In genomic region chr7:12674861-12675260, GRCh38 we compare ENCODE assay signal across 8 cellular contexts. TPM values are rescaled to one million over a fixed set of nuclear protein-coding genes. Genes with fewer than 3 reads are reported as not detected.
DNase-seq lines count a peak whose midpoint lies in the region; ATAC-seq, FAIRE-seq and TF ChIP-seq lines count a peak whose summit lies in the region.

No MANE protein-coding gene starts in this region.

- no peak overlapping the region for H4K12ac ChIP-seq in trophoblast cell (ENCODE audit: low read depth, low read length)

- no peaks in the 10 kb centered on the region for H3K79me2 ChIP-seq in H1 (ENCODE audit: control insufficient read depth in 1 of 2, insufficient read depth in 2 of 2, low read length in 2 of 2)
- H3K79me2 ChIP-seq in trophoblast cell (ENCODE audit: control insufficient read depth, insufficient read depth, low read length, poor library complexity), result no peaks in the 10 kb centered on the region

- H3K27me3 ChIP-seq in RWPE2 (ENCODE audit: insufficient read depth, poor library complexity, severe bottlenecking) (no peaks in the 10 kb centered on the region), H1 (replicated peaks in 1 of 4; ENCODE audit: control insufficient read depth in 3 of 4, extremely low read depth in 1 of 4, insufficient read depth in 3 of 4, low read length in 3 of 4) (no peaks in the 10 kb centered on the region), trophoblast cell (ENCODE audit: insufficient read depth, low read length) (no peaks in the 10 kb centered on the region)

- TF ChIP-seq RAD21 in H1 (IDR thresholded peaks at IDR 0.05 in 1 of 2, conservative IDR thresholded peaks at IDR 0.05 in 1 of 2; ENCODE audit: low read depth in 2 of 2, low read length in 2 of 2), result peak; percentile 79 to 85

- no peak overlapping the region for H3K4ac ChIP-seq in H1 (replicated peaks; ENCODE audit: insufficient read length, low read depth, low read length)
- H3K4ac ChIP-seq in trophoblast cell (ENCODE audit: low read depth, low read length), result no peak overlapping the region

- WGBS in H1 (ENCODE audit: extremely low coverage in 1 of 2, insufficient coverage in 1 of 2, insufficient read length in 1 of 2, insufficient replicate concordance in 2 of 2, low coverage in 1 of 2, low lambda C conversion rate in 2 of 2, missing lambda C conversion rate in 1 of 2), 2 experiments, result 71% methylated on average over 4 of the region's 4 CpGs; no CpG with 5 or more reads in 1 of the 2 experiments
- WGBS in trophoblast cell (ENCODE audit: extremely low coverage, insufficient coverage, insufficient read length), result no CpG with 5 or more reads among the region's 4 CpGs

- H3K23ac ChIP-seq in H1 (ENCODE audit: insufficient read length), result no peak overlapping the region
- H3K23ac ChIP-seq in trophoblast cell (ENCODE audit: low read length), result no peak overlapping the region

- no peaks in the 10 kb centered on the region for H3K27me3 Mint-ChIP-seq in activated naive CD4-positive, alpha-beta T cell treated with anti-CD3 and anti-CD28 coated beads for 36 hours (ENCODE audit: low read depth)

- H3K9ac ChIP-seq in H1 (replicated peaks in 1 of 4; ENCODE audit: extremely low read depth in 1 of 4, low read depth in 3 of 4, low read length in 3 of 4) (no peak overlapping the region), trophoblast cell (ENCODE audit: low read length) (no peak overlapping the region)

- peak overlapping the region; percentile 49 for H3K27ac ChIP-seq in RWPE2 (ENCODE audit: poor library complexity, severe bottlenecking)
- no peak overlapping the region for H3K27ac ChIP-seq in H1 (ENCODE audit: low read depth, low read length)
- H3K27ac ChIP-seq in trophoblast cell (ENCODE audit: low read depth, low read length), result no peak overlapping the region

- H2BK15ac ChIP-seq in H1 (ENCODE audit: low read length), result no peak overlapping the region

- ATAC-seq in HG02885 (IDR thresholded peaks at IDR 0.05; ENCODE audit: poor library complexity, unreplicated experiment), result peak; percentile 82
- ATAC-seq in RWPE2 (ENCODE audit: low read depth), result no peak

- peaks cover 15% of the 10 kb centered on the region for H3K4me1 ChIP-seq in RWPE2 (ENCODE audit: insufficient read depth, poor library complexity, severe bottlenecking)
- no peaks in the 10 kb centered on the region for H3K4me1 ChIP-seq in H1 (replicated peaks in 1 of 4; ENCODE audit: control insufficient read depth in 3 of 4, insufficient read depth in 4 of 4, low read length in 3 of 4)
- H3K4me1 ChIP-seq in trophoblast cell (ENCODE audit: control insufficient read depth in 1 of 2, insufficient read depth in 2 of 2, low read length in 2 of 2), result no peaks in the 10 kb centered on the region

- no peak for TF ChIP-seq POLR2A in H1 (IDR thresholded peaks at IDR 0.05; ENCODE audit: control extremely low read depth in 1 of 2, low read depth in 2 of 2, low read length in 2 of 2)

- H2BK5ac ChIP-seq in H1 (ENCODE audit: low read depth, low read length) (no peak overlapping the region), trophoblast cell (ENCODE audit: low read depth, low read length, poor library complexity) (no peak overlapping the region)

- H3K9me3 Mint-ChIP-seq in activated naive CD4-positive, alpha-beta T cell treated with anti-CD3 and anti-CD28 coated beads for 36 hours, result no peaks in the 10 kb centered on the region

- H2BK20ac ChIP-seq in H1 (ENCODE audit: low read length), result no peak overlapping the region

- no peak overlapping the region for H3K4me3 ChIP-seq in RWPE2 (ENCODE audit: severe bottlenecking)
- H3K4me3 ChIP-seq in H1 (ENCODE audit: extremely low read depth in 1 of 4, insufficient read depth in 2 of 4, low read depth in 3 of 4, low read length in 4 of 4), result no peak overlapping the region
- H3K4me3 ChIP-seq in trophoblast cell (ENCODE audit: low read depth, low read length), result no peak overlapping the region

- no peak overlapping the region for H3K4me2 ChIP-seq in H1 (ENCODE audit: insufficient read depth in 1 of 2, low read depth in 2 of 2, low read length in 2 of 2)
- H3K4me2 ChIP-seq in trophoblast cell (ENCODE audit: low read length), result no peak overlapping the region

- POLR2A ChIA-PET in H1 (lab: Charles Lee; ENCODE audit: partially characterized antibody), result interaction anchor here (0.6 to 1.5 kb wide), 2 partner anchors 10 to 68 kb away, joined by 3 read pairs; no protein-coding TSS in a partner anchor

- TF ChIP-seq EP300 in H1 (IDR thresholded peaks at IDR 0.05; ENCODE audit: borderline replicate concordance in 1 of 2, low read depth in 2 of 2, low read length in 2 of 2), result no peak

- peaks cover 3% of the 10 kb centered on the region for H3K9me3 ChIP-seq in RWPE2 (ENCODE audit: severe bottlenecking)
- peaks cover 3 to 7% of the 10 kb centered on the region in 2 experiments for H3K9me3 ChIP-seq in H1 (ENCODE audit: insufficient read depth in 2 of 2, low read depth in 1 of 2, low read length in 1 of 2)
- H3K9me3 ChIP-seq in trophoblast cell (ENCODE audit: insufficient read depth, low read depth, low read length), result peaks cover 4% of the 10 kb centered on the region

- H4K91ac ChIP-seq in H1 (replicated peaks; ENCODE audit: insufficient read length, low read length) (no peak overlapping the region), trophoblast cell (ENCODE audit: low read depth, low read length) (no peak overlapping the region)

- H3K56ac ChIP-seq in H1 (replicated peaks; ENCODE audit: insufficient read length, low read depth, low read length), result no peak overlapping the region

- H3K79me1 ChIP-seq in H1 (ENCODE audit: low read depth, low read length) (no peaks in the 10 kb centered on the region), trophoblast cell (ENCODE audit: low read length) (no peaks in the 10 kb centered on the region)

- H3K36me3 ChIP-seq in RWPE2 (ENCODE audit: low read depth) (no peaks in the 10 kb centered on the region), H1 (ENCODE audit: control insufficient read depth in 2 of 4, insufficient read depth in 4 of 4, low read length in 3 of 4) (no peaks in the 10 kb centered on the region), trophoblast cell (ENCODE audit: control insufficient read depth in 1 of 2, insufficient read depth in 2 of 2, low read length in 2 of 2) (no peaks in the 10 kb centered on the region)

- H3K18ac ChIP-seq in H1 (ENCODE audit: extremely low read depth, low read length) (no peak overlapping the region), trophoblast cell (ENCODE audit: low read length) (no peak overlapping the region)

- H4K20me1 ChIP-seq in H1 (replicated peaks in 1 of 2; ENCODE audit: control insufficient read depth in 1 of 2, insufficient read depth in 2 of 2, low read length in 2 of 2), result no peaks in the 10 kb centered on the region

- no peak overlapping the region for H4K8ac ChIP-seq in H1 (ENCODE audit: extremely low read depth, insufficient read depth, low read length)
- no peak overlapping the region for H4K8ac ChIP-seq in trophoblast cell (ENCODE audit: low read depth, low read length)

- H4K5ac ChIP-seq in H1 (ENCODE audit: insufficient read length, low read depth, low read length), result no peak overlapping the region

- H3K36me3 Mint-ChIP-seq in activated naive CD4-positive, alpha-beta T cell treated with anti-CD3 and anti-CD28 coated beads for 36 hours (ENCODE audit: low read depth), result no peaks in the 10 kb centered on the region

- peaks cover 2% of the 10 kb centered on the region; the same call in 1 of the 2 replicates for H3K23me2 ChIP-seq in H1 (ENCODE audit: low read depth, low read length)

- peaks cover 8% of the 10 kb centered on the region for H3K4me1 Mint-ChIP-seq in activated naive CD4-positive, alpha-beta T cell treated with anti-CD3 and anti-CD28 coated beads for 36 hours (ENCODE audit: low read depth)

- H2BK12ac ChIP-seq in H1 (ENCODE audit: low read depth, low read length), result no peak overlapping the region
- no peak overlapping the region for H2BK12ac ChIP-seq in trophoblast cell (ENCODE audit: low read length)

- intact Hi-C loops in activated naive CD4-positive, alpha-beta T cell treated with anti-CD3 and anti-CD28 coated beads for 36 hours (cut with micrococcal nuclease), result no loop called here
- intact Hi-C loops in head of caudate nucleus (cut with DNase I), result no loop called here

- CTCF ChIA-PET in activated naive CD4-positive, alpha-beta T cell treated with anti-CD3 and anti-CD28 coated beads for 36 hours (lab: Charles Lee), result interaction anchor here (0.6 to 1.5 kb wide), 7 partner anchors 10 to 582 kb away, joined by 3 to 4 read pairs (median 3); no protein-coding TSS in a partner anchor
- CTCF ChIA-PET in H1 (lab: Charles Lee; ENCODE audit: partially characterized antibody), result interaction anchor here (0.5 to 2.8 kb wide), 34 partner anchors 8 to 707 kb away, joined by 3 to 19 read pairs (median 4); partner anchors contain the start of gene ARL4A

- no peak overlapping the region for H2BK120ac ChIP-seq in H1 (replicated peaks; ENCODE audit: low read depth, low read length)
- no peak overlapping the region for H2BK120ac ChIP-seq in trophoblast cell (ENCODE audit: insufficient read depth, low read length, poor library complexity)

- peak; percentile 77 for FAIRE-seq in H1 (lab: Jason Lieb, UNC)

- H2AK5ac ChIP-seq in H1 (ENCODE audit: low read depth, low read length), result no peak overlapping the region
- H2AK5ac ChIP-seq in trophoblast cell (ENCODE audit: low read length), result no peak overlapping the region

- DNase-seq in activated naive CD4-positive, alpha-beta T cell treated with anti-CD3 and anti-CD28 coated beads for 36 hours, result peak; percentile 65
- no peak for DNase-seq in activated naive CD4-positive, alpha-beta T cell treated with anti-CD3 and anti-CD28 coated beads, Interleukin-2, amount 50 U/mL, for 16 hours
- no peak for DNase-seq in RWPE2 (ENCODE audit: low spot score)
- peak in 1 of 2 experiments; percentile 53 for DNase-seq in H1 (ENCODE audit: low read depth in 1 of 2, low spot score in 2 of 2)
- peak; percentile 70 to 73 for DNase-seq in trophoblast cell
- DNase-seq in head of caudate nucleus, result no peak
- no peak for DNase-seq in NCI-H1105 treated with DMSO at 0.1 percent for 48 hours (lab: John Stamatoyannopoulos, UW)

- no peak overlapping the region for H3K27ac Mint-ChIP-seq in activated naive CD4-positive, alpha-beta T cell treated with anti-CD3 and anti-CD28 coated beads for 36 hours

- H3K14ac ChIP-seq in H1 (ENCODE audit: insufficient read length) (no peak overlapping the region), trophoblast cell (ENCODE audit: low read length) (no peak overlapping the region)

- TF ChIP-seq CTCF in RWPE2 (IDR thresholded peaks at IDR 0.05; ENCODE audit: poor library complexity, severe bottlenecking), result peak; percentile 24
- TF ChIP-seq CTCF in H1 (IDR thresholded peaks at IDR 0.05; ENCODE audit: control extremely low read depth in 1 of 3, insufficient read depth in 1 of 3, low read depth in 1 of 3, low read length in 3 of 3), result peak in 2 of 3 experiments; percentile 59 to 73; a peak in 3 of 4 replicates

- no peak overlapping the region for H3K4me3 Mint-ChIP-seq in activated naive CD4-positive, alpha-beta T cell treated with anti-CD3 and anti-CD28 coated beads for 36 hours

- H2AFZ ChIP-seq in H1 (ENCODE audit: low read length), result 0 out of 2 replicates have a peak overlapping the region, but pooled peaks have one; percentile 47
- no peak overlapping the region for H2AFZ ChIP-seq in trophoblast cell (ENCODE audit: insufficient read depth, low read length, poor library complexity)

RNA-seq across cellular contexts. Expression of gene ARL4A, which starts 12.6 kb away (rescaled TPM):
- 10 to 100 TPM in 1 of 2 experiments, 1 to 10 TPM in 1; 8.1 to 10.0 TPM for total RNA-seq in activated naive CD4-positive, alpha-beta T cell treated with anti-CD3 and anti-CD28 coated beads for 36 hours
- total RNA-seq in H1 (2021; fragmentation: NEBNext Ultra II Directional; extraction: Animal tissue kit (Norgen Biotek cat#: 25700)), result 29.2 and 31.5 TPM in 2 replicates
- 7.2 and 14.5 TPM in 2 replicates for polyA plus RNA-seq in H1 (2011; rRNA removed)
- 17.1 TPM for polyA plus RNA-seq in H1 (2011; cell fraction: cytosol; rRNA removed)
- polyA plus RNA-seq in H1 (2011; cell fraction: nucleus; rRNA removed), result 3.7 TPM
- 19.7 to 40.3 TPM (median 22.8 TPM) in 4 replicates for polyA plus RNA-seq in H1 (2012, experiment 1 of 2)
- 5.4 TPM for polyA plus RNA-seq in H1 (2012, experiment 2 of 2)
- polyA plus RNA-seq in H1 (2013, experiment 1 of 2), result 33.9 TPM
- 34.8 TPM for polyA plus RNA-seq in H1 (2013, experiment 2 of 2)
- polyA minus RNA-seq in H1 (2011; rRNA and poly(A)+ RNA removed), result 11.7 and 12.4 TPM in 2 replicates
- polyA minus RNA-seq in H1 (2011; cell fraction: cytosol; rRNA and poly(A)+ RNA removed), result 11.4 TPM
- polyA minus RNA-seq in H1 (2011; cell fraction: nucleus; rRNA and poly(A)+ RNA removed), result 20.7 TPM
- 16.3 and 16.6 TPM in 2 replicates for polyA plus RNA-seq in trophoblast cell (2013)

Comparison
In these comparisons a context has a peak if more than half of its experiments do, and no peak if none do; other contexts are left out.
1. DNase-seq: peak in activated naive CD4-positive, alpha-beta T cell treated with anti-CD3 and anti-CD28 coated beads for 36 hours (single experiment) and trophoblast cell (2 of 2); none in activated naive CD4-positive, alpha-beta T cell treated with anti-CD3 and anti-CD28 coated beads, Interleukin-2, amount 50 U/mL, for 16 hours (single experiment), RWPE2 (single experiment), head of caudate nucleus (0 of 42) and NCI-H1105 treated with DMSO at 0.1 percent for 48 hours (single experiment).